Comparison of ENCODE assay signal across 1 cellular context in genomic region chr10:92121686-92122492, GRCh38.
TF ChIP-seq lines count a peak whose summit lies in the region.

No MANE protein-coding gene starts in this region.

TF ChIP-seq in HepG2, 621 proteins besides CTCF, POLR2A, EP300 and RAD21 (continued from another document and continues in another):
- TF ChIP-seq, protein P1, sequence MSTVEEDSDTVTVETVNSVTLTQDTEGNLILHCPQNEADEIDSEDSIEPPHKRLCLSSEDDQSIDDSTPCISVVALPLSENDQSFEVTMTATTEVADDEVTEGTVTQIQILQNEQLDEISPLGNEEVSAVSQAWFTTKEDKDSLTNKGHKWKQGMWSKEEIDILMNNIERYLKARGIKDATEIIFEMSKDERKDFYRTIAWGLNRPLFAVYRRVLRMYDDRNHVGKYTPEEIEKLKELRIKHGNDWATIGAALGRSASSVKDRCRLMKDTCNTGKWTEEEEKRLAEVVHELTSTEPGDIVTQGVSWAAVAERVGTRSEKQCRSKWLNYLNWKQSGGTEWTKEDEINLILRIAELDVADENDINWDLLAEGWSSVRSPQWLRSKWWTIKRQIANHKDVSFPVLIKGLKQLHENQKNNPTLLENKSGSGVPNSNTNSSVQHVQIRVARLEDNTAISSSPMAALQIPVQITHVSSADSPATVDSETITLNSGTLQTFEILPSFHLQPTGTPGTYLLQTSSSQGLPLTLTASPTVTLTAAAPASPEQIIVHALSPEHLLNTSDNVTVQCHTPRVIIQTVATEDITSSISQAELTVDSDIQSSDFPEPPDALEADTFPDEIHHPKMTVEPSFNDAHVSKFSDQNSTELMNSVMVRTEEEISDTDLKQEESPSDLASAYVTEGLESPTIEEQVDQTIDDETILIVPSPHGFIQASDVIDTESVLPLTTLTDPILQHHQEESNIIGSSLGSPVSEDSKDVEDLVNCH (CRISPR knock-in tag; IDR thresholded peaks at IDR 0.05) = no peak
- no peak for TF ChIP-seq ZC3H4 (CRISPR knock-in tag; IDR thresholded peaks at IDR 0.05; ENCODE audit: borderline replicate concordance)
- no peak for TF ChIP-seq SMAD1 (CRISPR knock-in tag; IDR thresholded peaks at IDR 0.05; ENCODE audit: borderline replicate concordance, low read depth)
- peak; percentile 60; the same call in 1 of the 2 replicates for TF ChIP-seq ZNF556 (CRISPR knock-in tag; IDR thresholded peaks at IDR 0.05; ENCODE audit: borderline replicate concordance)
- no peak for TF ChIP-seq MED8 (CRISPR knock-in tag; IDR thresholded peaks at IDR 0.05; ENCODE audit: insufficient replicate concordance)
- TF ChIP-seq MAX (IDR thresholded peaks at IDR 0.05) = peak; percentile 47
- no peak for TF ChIP-seq ZNF878 (CRISPR knock-in tag; IDR thresholded peaks at IDR 0.05)
- no peak for TF ChIP-seq ZHX2 (IDR thresholded peaks at IDR 0.05; ENCODE audit: low read depth)
- no peak for TF ChIP-seq ZHX2 (CRISPR knock-in tag; IDR thresholded peaks at IDR 0.05; ENCODE audit: borderline replicate concordance)
- TF ChIP-seq, protein P2, sequence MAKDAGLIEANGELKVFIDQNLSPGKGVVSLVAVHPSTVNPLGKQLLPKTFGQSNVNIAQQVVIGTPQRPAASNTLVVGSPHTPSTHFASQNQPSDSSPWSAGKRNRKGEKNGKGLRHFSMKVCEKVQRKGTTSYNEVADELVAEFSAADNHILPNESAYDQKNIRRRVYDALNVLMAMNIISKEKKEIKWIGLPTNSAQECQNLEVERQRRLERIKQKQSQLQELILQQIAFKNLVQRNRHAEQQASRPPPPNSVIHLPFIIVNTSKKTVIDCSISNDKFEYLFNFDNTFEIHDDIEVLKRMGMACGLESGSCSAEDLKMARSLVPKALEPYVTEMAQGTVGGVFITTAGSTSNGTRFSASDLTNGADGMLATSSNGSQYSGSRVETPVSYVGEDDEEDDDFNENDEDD (CRISPR knock-in tag; IDR thresholded peaks at IDR 0.05; ENCODE audit: borderline replicate concordance) = no peak
- TF ChIP-seq RORA (CRISPR knock-in tag; IDR thresholded peaks at IDR 0.05) = no peak
- no peak for TF ChIP-seq MTF1 (CRISPR knock-in tag; IDR thresholded peaks at IDR 0.05)
- TF ChIP-seq, protein P3, sequence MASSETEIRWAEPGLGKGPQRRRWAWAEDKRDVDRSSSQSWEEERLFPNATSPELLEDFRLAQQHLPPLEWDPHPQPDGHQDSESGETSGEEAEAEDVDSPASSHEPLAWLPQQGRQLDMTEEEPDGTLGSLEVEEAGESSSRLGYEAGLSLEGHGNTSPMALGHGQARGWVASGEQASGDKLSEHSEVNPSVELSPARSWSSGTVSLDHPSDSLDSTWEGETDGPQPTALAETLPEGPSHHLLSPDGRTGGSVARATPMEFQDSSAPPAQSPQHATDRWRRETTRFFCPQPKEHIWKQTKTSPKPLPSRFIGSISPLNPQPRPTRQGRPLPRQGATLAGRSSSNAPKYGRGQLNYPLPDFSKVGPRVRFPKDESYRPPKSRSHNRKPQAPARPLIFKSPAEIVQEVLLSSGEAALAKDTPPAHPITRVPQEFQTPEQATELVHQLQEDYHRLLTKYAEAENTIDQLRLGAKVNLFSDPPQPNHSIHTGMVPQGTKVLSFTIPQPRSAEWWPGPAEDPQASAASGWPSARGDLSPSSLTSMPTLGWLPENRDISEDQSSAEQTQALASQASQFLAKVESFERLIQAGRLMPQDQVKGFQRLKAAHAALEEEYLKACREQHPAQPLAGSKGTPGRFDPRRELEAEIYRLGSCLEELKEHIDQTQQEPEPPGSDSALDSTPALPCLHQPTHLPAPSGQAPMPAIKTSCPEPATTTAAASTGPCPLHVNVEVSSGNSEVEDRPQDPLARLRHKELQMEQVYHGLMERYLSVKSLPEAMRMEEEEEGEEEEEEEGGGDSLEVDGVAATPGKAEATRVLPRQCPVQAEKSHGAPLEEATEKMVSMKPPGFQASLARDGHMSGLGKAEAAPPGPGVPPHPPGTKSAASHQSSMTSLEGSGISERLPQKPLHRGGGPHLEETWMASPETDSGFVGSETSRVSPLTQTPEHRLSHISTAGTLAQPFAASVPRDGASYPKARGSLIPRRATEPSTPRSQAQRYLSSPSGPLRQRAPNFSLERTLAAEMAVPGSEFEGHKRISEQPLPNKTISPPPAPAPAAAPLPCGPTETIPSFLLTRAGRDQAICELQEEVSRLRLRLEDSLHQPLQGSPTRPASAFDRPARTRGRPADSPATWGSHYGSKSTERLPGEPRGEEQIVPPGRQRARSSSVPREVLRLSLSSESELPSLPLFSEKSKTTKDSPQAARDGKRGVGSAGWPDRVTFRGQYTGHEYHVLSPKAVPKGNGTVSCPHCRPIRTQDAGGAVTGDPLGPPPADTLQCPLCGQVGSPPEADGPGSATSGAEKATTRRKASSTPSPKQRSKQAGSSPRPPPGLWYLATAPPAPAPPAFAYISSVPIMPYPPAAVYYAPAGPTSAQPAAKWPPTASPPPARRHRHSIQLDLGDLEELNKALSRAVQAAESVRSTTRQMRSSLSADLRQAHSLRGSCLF (CRISPR knock-in tag; IDR thresholded peaks at IDR 0.05; ENCODE audit: borderline replicate concordance) = no peak
- peak; percentile 75 for TF ChIP-seq SAP130 (CRISPR knock-in tag; IDR thresholded peaks at IDR 0.05; ENCODE audit: low read depth)
- no peak for TF ChIP-seq ZNF317 (CRISPR knock-in tag; IDR thresholded peaks at IDR 0.05)
- TF ChIP-seq MED1 (CRISPR knock-in tag; IDR thresholded peaks at IDR 0.05) = peak; percentile 91
- peak; percentile 76 for TF ChIP-seq ISL2 (CRISPR knock-in tag; IDR thresholded peaks at IDR 0.05)
- no peak for TF ChIP-seq GTF3A (CRISPR knock-in tag; conservative IDR thresholded peaks at IDR 0.05)
- TF ChIP-seq AKAP8 (CRISPR knock-in tag; IDR thresholded peaks at IDR 0.05) = no peak
- TF ChIP-seq SMAD9 (CRISPR knock-in tag; IDR thresholded peaks at IDR 0.05) = no peak
- no peak for TF ChIP-seq GABPA (IDR thresholded peaks at IDR 0.05; ENCODE audit: low read depth, low read length)
- TF ChIP-seq GABPA (CRISPR knock-in tag; IDR thresholded peaks at IDR 0.05; ENCODE audit: low read depth) = peak; percentile 58; the same call in 1 of the 2 replicates
- no peak for TF ChIP-seq SRSF4 (IDR thresholded peaks at IDR 0.05; ENCODE audit: low read depth, low read length, poor library complexity, severe bottlenecking)
- peak; percentile 54; the same call in 1 of the 2 replicates for TF ChIP-seq ATF2 (CRISPR knock-in tag; IDR thresholded peaks at IDR 0.05)
- no peak for TF ChIP-seq ZNF180 (CRISPR knock-in tag; IDR thresholded peaks at IDR 0.05; ENCODE audit: borderline replicate concordance, low read depth)
- TF ChIP-seq MEIS2 (CRISPR knock-in tag; IDR thresholded peaks at IDR 0.05) = no peak; the same call in 1 of the 2 replicates
- TF ChIP-seq PRPF4 (IDR thresholded peaks at IDR 0.05; ENCODE audit: low read depth, low read length, poor library complexity, severe bottlenecking) = no peak
- TF ChIP-seq ZNF224 (CRISPR knock-in tag; IDR thresholded peaks at IDR 0.05) = peak; percentile 62; the same call in 1 of the 2 replicates
- TF ChIP-seq, protein P4, sequence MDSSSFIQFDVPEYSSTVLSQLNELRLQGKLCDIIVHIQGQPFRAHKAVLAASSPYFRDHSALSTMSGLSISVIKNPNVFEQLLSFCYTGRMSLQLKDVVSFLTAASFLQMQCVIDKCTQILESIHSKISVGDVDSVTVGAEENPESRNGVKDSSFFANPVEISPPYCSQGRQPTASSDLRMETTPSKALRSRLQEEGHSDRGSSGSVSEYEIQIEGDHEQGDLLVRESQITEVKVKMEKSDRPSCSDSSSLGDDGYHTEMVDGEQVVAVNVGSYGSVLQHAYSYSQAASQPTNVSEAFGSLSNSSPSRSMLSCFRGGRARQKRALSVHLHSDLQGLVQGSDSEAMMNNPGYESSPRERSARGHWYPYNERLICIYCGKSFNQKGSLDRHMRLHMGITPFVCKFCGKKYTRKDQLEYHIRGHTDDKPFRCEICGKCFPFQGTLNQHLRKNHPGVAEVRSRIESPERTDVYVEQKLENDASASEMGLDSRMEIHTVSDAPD (CRISPR knock-in tag; IDR thresholded peaks at IDR 0.05) = 0 out of 2 replicates have a peak, but pooled peaks have one; percentile 62
- TF ChIP-seq NFYB (CRISPR knock-in tag; IDR thresholded peaks at IDR 0.05) = 0 out of 2 replicates have a peak, but pooled peaks have one; percentile 8
- TF ChIP-seq ZFP82 (CRISPR knock-in tag; IDR thresholded peaks at IDR 0.05; ENCODE audit: borderline replicate concordance) = no peak
- no peak for TF ChIP-seq U2AF1 (optimal IDR thresholded peaks at IDR 0.05; ENCODE audit: low read depth, low read length)
- TF ChIP-seq, protein P5, sequence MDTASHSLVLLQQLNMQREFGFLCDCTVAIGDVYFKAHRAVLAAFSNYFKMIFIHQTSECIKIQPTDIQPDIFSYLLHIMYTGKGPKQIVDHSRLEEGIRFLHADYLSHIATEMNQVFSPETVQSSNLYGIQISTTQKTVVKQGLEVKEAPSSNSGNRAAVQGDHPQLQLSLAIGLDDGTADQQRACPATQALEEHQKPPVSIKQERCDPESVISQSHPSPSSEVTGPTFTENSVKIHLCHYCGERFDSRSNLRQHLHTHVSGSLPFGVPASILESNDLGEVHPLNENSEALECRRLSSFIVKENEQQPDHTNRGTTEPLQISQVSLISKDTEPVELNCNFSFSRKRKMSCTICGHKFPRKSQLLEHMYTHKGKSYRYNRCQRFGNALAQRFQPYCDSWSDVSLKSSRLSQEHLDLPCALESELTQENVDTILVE (CRISPR knock-in tag; IDR thresholded peaks at IDR 0.05) = no peak; the same call in 1 of the 2 replicates
- no peak for TF ChIP-seq ZNF101 (CRISPR knock-in tag; IDR thresholded peaks at IDR 0.05; ENCODE audit: borderline replicate concordance, low read depth)
- TF ChIP-seq ZNF598 (CRISPR knock-in tag; IDR thresholded peaks at IDR 0.05; ENCODE audit: borderline replicate concordance) = no peak
- no peak for TF ChIP-seq KAT2B (IDR thresholded peaks at IDR 0.05; ENCODE audit: borderline replicate concordance, low read depth, low read length)
- TF ChIP-seq ZMYM4 (CRISPR knock-in tag; IDR thresholded peaks at IDR 0.05) = peak; percentile 84
- TF ChIP-seq ZNF230 (CRISPR knock-in tag; IDR thresholded peaks at IDR 0.05) = no peak
- no peak for TF ChIP-seq ZNF513 (CRISPR knock-in tag; conservative IDR thresholded peaks at IDR 0.05)
- peak; percentile 96; the same call in 1 of the 2 replicates for TF ChIP-seq ZBTB20 (CRISPR knock-in tag; IDR thresholded peaks at IDR 0.05; ENCODE audit: borderline replicate concordance, low read depth)
- no peak for TF ChIP-seq SETDB1 (CRISPR knock-in tag; IDR thresholded peaks at IDR 0.05; ENCODE audit: borderline replicate concordance)
- no peak for TF ChIP-seq ZNF274 (CRISPR knock-in tag; IDR thresholded peaks at IDR 0.05)
- TF ChIP-seq MTA1 (CRISPR knock-in tag; IDR thresholded peaks at IDR 0.05; ENCODE audit: borderline replicate concordance) = no peak
- no peak for TF ChIP-seq ZNF660 (CRISPR knock-in tag; IDR thresholded peaks at IDR 0.05; ENCODE audit: borderline replicate concordance, low read depth)
